In the genomic region with DNA sequence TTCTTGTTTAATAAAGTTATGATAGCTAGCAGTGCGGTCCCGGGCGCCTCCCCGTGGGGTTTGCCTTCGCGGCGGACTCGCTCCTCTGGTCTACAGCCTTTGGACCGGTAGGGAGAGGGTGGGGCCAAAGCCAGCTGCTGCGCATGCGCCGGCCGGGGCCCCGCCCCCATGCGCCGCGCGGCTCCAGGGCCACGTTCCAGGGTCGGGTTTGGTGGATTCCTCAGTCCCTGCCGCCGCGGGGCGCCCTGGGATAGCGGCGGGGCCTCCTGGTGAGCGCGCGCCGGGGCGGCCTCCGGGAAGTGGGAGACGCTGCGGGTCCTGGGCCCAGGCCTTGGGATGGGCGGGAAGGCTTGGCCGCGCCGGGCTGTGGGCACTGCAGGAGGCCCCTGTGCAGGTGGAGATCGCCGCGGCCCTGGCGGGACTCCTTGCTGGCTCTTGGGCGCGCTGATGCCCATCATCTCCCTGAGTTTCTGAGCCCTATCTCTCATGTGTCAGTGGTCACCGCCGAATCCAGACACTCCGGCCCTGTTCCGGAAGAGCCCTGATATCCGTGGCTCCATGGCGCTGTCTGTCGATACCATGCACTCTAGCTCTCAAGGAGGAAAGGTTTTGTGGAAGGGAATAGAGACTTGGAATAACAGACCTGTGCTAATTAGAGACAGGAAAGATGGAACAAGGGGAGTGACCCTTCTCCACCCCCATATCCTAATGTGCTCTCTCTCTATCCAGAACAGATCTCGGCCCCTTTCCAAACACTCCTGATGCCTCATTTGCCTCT, we compare ENCODE assay signal across 1 cellular context.
TF ChIP-seq lines count a peak whose summit lies in the region.

TSS of gene VARS2 (plus strand) at position 163 of the 778 bp plus-strand sequence. CDS start at position 762, 599 bp downstream.

TF ChIP-seq in HepG2, 621 proteins besides CTCF, POLR2A, EP300 and RAD21 (continued from another document and continues in another):
- TF ChIP-seq, protein P1, sequence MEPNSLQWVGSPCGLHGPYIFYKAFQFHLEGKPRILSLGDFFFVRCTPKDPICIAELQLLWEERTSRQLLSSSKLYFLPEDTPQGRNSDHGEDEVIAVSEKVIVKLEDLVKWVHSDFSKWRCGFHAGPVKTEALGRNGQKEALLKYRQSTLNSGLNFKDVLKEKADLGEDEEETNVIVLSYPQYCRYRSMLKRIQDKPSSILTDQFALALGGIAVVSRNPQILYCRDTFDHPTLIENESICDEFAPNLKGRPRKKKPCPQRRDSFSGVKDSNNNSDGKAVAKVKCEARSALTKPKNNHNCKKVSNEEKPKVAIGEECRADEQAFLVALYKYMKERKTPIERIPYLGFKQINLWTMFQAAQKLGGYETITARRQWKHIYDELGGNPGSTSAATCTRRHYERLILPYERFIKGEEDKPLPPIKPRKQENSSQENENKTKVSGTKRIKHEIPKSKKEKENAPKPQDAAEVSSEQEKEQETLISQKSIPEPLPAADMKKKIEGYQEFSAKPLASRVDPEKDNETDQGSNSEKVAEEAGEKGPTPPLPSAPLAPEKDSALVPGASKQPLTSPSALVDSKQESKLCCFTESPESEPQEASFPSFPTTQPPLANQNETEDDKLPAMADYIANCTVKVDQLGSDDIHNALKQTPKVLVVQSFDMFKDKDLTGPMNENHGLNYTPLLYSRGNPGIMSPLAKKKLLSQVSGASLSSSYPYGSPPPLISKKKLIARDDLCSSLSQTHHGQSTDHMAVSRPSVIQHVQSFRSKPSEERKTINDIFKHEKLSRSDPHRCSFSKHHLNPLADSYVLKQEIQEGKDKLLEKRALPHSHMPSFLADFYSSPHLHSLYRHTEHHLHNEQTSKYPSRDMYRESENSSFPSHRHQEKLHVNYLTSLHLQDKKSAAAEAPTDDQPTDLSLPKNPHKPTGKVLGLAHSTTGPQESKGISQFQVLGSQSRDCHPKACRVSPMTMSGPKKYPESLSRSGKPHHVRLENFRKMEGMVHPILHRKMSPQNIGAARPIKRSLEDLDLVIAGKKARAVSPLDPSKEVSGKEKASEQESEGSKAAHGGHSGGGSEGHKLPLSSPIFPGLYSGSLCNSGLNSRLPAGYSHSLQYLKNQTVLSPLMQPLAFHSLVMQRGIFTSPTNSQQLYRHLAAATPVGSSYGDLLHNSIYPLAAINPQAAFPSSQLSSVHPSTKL (CRISPR knock-in tag; IDR thresholded peaks at IDR 0.05): peak; percentile 73
- TF ChIP-seq, protein P2, sequence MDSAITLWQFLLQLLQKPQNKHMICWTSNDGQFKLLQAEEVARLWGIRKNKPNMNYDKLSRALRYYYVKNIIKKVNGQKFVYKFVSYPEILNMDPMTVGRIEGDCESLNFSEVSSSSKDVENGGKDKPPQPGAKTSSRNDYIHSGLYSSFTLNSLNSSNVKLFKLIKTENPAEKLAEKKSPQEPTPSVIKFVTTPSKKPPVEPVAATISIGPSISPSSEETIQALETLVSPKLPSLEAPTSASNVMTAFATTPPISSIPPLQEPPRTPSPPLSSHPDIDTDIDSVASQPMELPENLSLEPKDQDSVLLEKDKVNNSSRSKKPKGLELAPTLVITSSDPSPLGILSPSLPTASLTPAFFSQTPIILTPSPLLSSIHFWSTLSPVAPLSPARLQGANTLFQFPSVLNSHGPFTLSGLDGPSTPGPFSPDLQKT (CRISPR knock-in tag; IDR thresholded peaks at IDR 0.05; ENCODE audit: borderline replicate concordance): no peak
- TF ChIP-seq ZFP41 (CRISPR knock-in tag; IDR thresholded peaks at IDR 0.05; ENCODE audit: borderline replicate concordance) (no peak), CCAR2 (optimal IDR thresholded peaks at IDR 0.05; ENCODE audit: low read depth, low read length) (no peak), FOXK2 (IDR thresholded peaks at IDR 0.05) (no peak), TBP (CRISPR knock-in tag; IDR thresholded peaks at IDR 0.05) (peak; percentile 42; the same call in 1 of the 2 replicates), SKI (IDR thresholded peaks at IDR 0.05; ENCODE audit: partially characterized antibody) (peak; percentile 65), ARID4A (CRISPR knock-in tag; IDR thresholded peaks at IDR 0.05; ENCODE audit: borderline replicate concordance) (peak; percentile 93), DR1 (CRISPR knock-in tag; IDR thresholded peaks at IDR 0.05) (peak; percentile 93), NFE2L1 (CRISPR knock-in tag; IDR thresholded peaks at IDR 0.05; ENCODE audit: borderline replicate concordance) (peak; percentile 6; the same call in 1 of the 2 replicates), GABPB1 (CRISPR knock-in tag; IDR thresholded peaks at IDR 0.05) (peak; percentile 89), KAT7 (CRISPR knock-in tag; IDR thresholded peaks at IDR 0.05; ENCODE audit: borderline replicate concordance) (peak; percentile 99), ZFAT (CRISPR knock-in tag; conservative IDR thresholded peaks at IDR 0.05) (peak; percentile 52; the same call in 1 of the 2 replicates), ZNF337 (CRISPR knock-in tag; IDR thresholded peaks at IDR 0.05; ENCODE audit: borderline replicate concordance, low read depth) (peak; percentile 91; the same call in 1 of the 2 replicates), DNMT3B (CRISPR knock-in tag; conservative IDR thresholded peaks at IDR 0.05) (peak; percentile 37; the same call in 1 of the 2 replicates), RBM39 (IDR thresholded peaks at IDR 0.05; ENCODE audit: low read depth, low read length, poor library complexity, severe bottlenecking) (peak; percentile 96), PAF1 (CRISPR knock-in tag; IDR thresholded peaks at IDR 0.05) (no peak; the same call in 1 of the 2 replicates), ZNF263 (CRISPR knock-in tag; IDR thresholded peaks at IDR 0.05) (peak; percentile 69), KLF13 (CRISPR knock-in tag; IDR thresholded peaks at IDR 0.05) (no peak), ZSCAN31 (CRISPR knock-in tag; IDR thresholded peaks at IDR 0.05; ENCODE audit: low read depth) (peak; percentile 99), CENPX (CRISPR knock-in tag; IDR thresholded peaks at IDR 0.05) (no peak), POGZ (CRISPR knock-in tag; IDR thresholded peaks at IDR 0.05) (peak; percentile 87), ZNF430 (CRISPR knock-in tag; IDR thresholded peaks at IDR 0.05) (peak; percentile 97), MEIS2 (CRISPR knock-in tag; IDR thresholded peaks at IDR 0.05) (peak; percentile 91), ELF1 (CRISPR knock-in tag; IDR thresholded peaks at IDR 0.05) (peak; percentile 64; the same call in 1 of the 2 replicates), ARNT (IDR thresholded peaks at IDR 0.05) (no peak), ZNF451 (CRISPR knock-in tag; IDR thresholded peaks at IDR 0.05) (peak; percentile 77; the same call in 1 of the 2 replicates), ZNF580 (CRISPR knock-in tag; IDR thresholded peaks at IDR 0.05; ENCODE audit: borderline replicate concordance, low read depth) (peak; percentile 98; the same call in 1 of the 2 replicates), MAX (IDR thresholded peaks at IDR 0.05) (peak; percentile 95), TEAD3 (CRISPR knock-in tag; optimal IDR thresholded peaks at IDR 0.05; ENCODE audit: borderline replicate concordance) (peak; percentile 98), ZNF780A (CRISPR knock-in tag; IDR thresholded peaks at IDR 0.05) (peak; percentile 92), ZNF564 (CRISPR knock-in tag; IDR thresholded peaks at IDR 0.05) (peak; percentile 96), HNRNPH1 (optimal IDR thresholded peaks at IDR 0.05; ENCODE audit: low read depth, low read length) (peak; percentile 27), ZNF225 (CRISPR knock-in tag; IDR thresholded peaks at IDR 0.05) (peak; percentile 63; the same call in 1 of the 2 replicates)
- TF ChIP-seq, protein P3, sequence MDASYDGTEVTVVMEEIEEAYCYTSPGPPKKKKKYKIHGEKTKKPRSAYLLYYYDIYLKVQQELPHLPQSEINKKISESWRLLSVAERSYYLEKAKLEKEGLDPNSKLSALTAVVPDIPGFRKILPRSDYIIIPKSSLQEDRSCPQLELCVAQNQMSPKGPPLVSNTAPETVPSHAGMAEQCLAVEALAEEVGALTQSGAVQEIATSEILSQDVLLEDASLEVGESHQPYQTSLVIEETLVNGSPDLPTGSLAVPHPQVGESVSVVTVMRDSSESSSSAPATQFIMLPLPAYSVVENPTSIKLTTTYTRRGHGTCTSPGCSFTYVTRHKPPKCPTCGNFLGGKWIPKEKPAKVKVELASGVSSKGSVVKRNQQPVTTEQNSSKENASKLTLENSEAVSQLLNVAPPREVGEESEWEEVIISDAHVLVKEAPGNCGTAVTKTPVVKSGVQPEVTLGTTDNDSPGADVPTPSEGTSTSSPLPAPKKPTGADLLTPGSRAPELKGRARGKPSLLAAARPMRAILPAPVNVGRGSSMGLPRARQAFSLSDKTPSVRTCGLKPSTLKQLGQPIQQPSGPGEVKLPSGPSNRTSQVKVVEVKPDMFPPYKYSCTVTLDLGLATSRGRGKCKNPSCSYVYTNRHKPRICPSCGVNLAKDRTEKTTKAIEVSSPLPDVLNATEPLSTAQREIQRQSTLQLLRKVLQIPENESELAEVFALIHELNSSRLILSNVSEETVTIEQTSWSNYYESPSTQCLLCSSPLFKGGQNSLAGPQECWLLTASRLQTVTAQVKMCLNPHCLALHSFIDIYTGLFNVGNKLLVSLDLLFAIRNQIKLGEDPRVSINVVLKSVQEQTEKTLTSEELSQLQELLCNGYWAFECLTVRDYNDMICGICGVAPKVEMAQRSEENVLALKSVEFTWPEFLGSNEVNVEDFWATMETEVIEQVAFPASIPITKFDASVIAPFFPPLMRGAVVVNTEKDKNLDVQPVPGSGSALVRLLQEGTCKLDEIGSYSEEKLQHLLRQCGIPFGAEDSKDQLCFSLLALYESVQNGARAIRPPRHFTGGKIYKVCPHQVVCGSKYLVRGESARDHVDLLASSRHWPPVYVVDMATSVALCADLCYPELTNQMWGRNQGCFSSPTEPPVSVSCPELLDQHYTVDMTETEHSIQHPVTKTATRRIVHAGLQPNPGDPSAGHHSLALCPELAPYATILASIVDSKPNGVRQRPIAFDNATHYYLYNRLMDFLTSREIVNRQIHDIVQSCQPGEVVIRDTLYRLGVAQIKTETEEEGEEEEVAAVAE (CRISPR knock-in tag; IDR thresholded peaks at IDR 0.05; ENCODE audit: borderline replicate concordance): peak; percentile 68
- TF ChIP-seq, protein P4, sequence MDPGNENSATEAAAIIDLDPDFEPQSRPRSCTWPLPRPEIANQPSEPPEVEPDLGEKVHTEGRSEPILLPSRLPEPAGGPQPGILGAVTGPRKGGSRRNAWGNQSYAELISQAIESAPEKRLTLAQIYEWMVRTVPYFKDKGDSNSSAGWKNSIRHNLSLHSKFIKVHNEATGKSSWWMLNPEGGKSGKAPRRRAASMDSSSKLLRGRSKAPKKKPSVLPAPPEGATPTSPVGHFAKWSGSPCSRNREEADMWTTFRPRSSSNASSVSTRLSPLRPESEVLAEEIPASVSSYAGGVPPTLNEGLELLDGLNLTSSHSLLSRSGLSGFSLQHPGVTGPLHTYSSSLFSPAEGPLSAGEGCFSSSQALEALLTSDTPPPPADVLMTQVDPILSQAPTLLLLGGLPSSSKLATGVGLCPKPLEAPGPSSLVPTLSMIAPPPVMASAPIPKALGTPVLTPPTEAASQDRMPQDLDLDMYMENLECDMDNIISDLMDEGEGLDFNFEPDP (CRISPR knock-in tag; conservative IDR thresholded peaks at IDR 0.05): 0 out of 2 replicates have a peak, but pooled peaks have one; percentile 91
- TF ChIP-seq, protein P5, sequence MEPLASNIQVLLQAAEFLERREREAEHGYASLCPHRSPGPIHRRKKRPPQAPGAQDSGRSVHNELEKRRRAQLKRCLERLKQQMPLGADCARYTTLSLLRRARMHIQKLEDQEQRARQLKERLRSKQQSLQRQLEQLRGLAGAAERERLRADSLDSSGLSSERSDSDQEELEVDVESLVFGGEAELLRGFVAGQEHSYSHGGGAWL (CRISPR knock-in tag; IDR thresholded peaks at IDR 0.05): peak; percentile 94
- TF ChIP-seq, protein P6, sequence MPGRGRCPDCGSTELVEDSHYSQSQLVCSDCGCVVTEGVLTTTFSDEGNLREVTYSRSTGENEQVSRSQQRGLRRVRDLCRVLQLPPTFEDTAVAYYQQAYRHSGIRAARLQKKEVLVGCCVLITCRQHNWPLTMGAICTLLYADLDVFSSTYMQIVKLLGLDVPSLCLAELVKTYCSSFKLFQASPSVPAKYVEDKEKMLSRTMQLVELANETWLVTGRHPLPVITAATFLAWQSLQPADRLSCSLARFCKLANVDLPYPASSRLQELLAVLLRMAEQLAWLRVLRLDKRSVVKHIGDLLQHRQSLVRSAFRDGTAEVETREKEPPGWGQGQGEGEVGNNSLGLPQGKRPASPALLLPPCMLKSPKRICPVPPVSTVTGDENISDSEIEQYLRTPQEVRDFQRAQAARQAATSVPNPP (CRISPR knock-in tag; IDR thresholded peaks at IDR 0.05): peak; percentile 97
- TF ChIP-seq, protein P7, sequence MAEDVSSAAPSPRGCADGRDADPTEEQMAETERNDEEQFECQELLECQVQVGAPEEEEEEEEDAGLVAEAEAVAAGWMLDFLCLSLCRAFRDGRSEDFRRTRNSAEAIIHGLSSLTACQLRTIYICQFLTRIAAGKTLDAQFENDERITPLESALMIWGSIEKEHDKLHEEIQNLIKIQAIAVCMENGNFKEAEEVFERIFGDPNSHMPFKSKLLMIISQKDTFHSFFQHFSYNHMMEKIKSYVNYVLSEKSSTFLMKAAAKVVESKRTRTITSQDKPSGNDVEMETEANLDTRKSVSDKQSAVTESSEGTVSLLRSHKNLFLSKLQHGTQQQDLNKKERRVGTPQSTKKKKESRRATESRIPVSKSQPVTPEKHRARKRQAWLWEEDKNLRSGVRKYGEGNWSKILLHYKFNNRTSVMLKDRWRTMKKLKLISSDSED (CRISPR knock-in tag; IDR thresholded peaks at IDR 0.05): no peak
